Comparison of ENCODE assay signal across 25 cellular contexts in genomic region chr3:49403891-49404290, GRCh38. TPM values are rescaled to one million over a fixed set of nuclear protein-coding genes. Genes with fewer than 3 reads are reported as not detected.
DNase-seq lines count a peak whose midpoint lies in the region; ATAC-seq and TF ChIP-seq lines count a peak whose summit lies in the region.
"Had no signal": no experiment of that assay in that cellular context is flagged by ENCODE, and none has a peak within 500 bp of the region (broad histone marks: within the 10 kb centered on the region; RNA-seq: fewer than 3 reads in every experiment).

No MANE protein-coding gene starts in this region.

- peaks cover 42% of the 10 kb centered on the region for H3K4me1 Mint-ChIP-seq in T-helper 17 cell

- peak overlapping the region; percentile 6 for H3K27ac Mint-ChIP-seq in T-helper 17 cell

- ATAC-seq in Right ventricle myocardium superior (ENCODE audit: poor library complexity) = no peak
- no peak for ATAC-seq in Right ventricle myocardium inferior
- no peak for ATAC-seq in T-helper 17 cell
- no peak for ATAC-seq in gastrocnemius medialis
- ATAC-seq in HG03457 (IDR thresholded peaks at IDR 0.05; ENCODE audit: unreplicated experiment) = no peak
- ATAC-seq: HCT116, PC-3 had no signal

- intact Hi-C loops in Right ventricle myocardium superior (cut with DNase I) (no loop called here), Right ventricle myocardium inferior (cut with DNase I) (no loop called here), gastrocnemius medialis (cut with DNase I; ENCODE audit: low total_unique reads) (no loop called here)

- peaks cover 97% of the 10 kb centered on the region for H4K20me1 ChIP-seq in hepatocyte (ENCODE audit: insufficient read depth, poor library complexity, severe bottlenecking)

- H3K9me3 ChIP-seq in T-helper 17 cell (ENCODE audit: control insufficient read depth, low read length, poor library complexity, severe bottlenecking) (no peaks in the 10 kb centered on the region), hepatocyte (ENCODE audit: low read depth) (no peaks in the 10 kb centered on the region), gastrocnemius medialis (no peaks in the 10 kb centered on the region), tibial nerve (no peaks in the 10 kb centered on the region)
- H3K9me3 ChIP-seq: SJSA1 had no signal

- peaks cover 5% of the 10 kb centered on the region for H3K4me1 ChIP-seq in hepatocyte (ENCODE audit: insufficient read depth)
- peaks cover 73 to 82% of the 10 kb centered on the region in 2 donors for H3K4me1 ChIP-seq in gastrocnemius medialis
- H3K4me1 ChIP-seq in tibial nerve = peaks cover 0 to 96% (median 28%) of the 10 kb centered on the region in 4 donors

- no peak overlapping the region for H3K27ac ChIP-seq in hepatocyte
- H3K27ac ChIP-seq in gastrocnemius medialis = peak overlapping the region in 3 of 4 donors; percentile 7 to 96 (median 14)
- no peak overlapping the region for H3K27ac ChIP-seq in tibial nerve
- H3K27ac ChIP-seq: C4-2B, HL-60, SJSA1 had no signal

- no peaks in the 10 kb centered on the region for H3K36me3 Mint-ChIP-seq in T-helper 17 cell (ENCODE audit: low read depth)

- H3K36me3 ChIP-seq in hepatocyte (replicated peaks; ENCODE audit: insufficient read depth, low read depth) (no peaks in the 10 kb centered on the region), gastrocnemius medialis (no peaks in the 10 kb centered on the region), tibial nerve (peaks cover 0 to 16% (median 0%) of the 10 kb centered on the region in 3 donors)

- H3K79me2 ChIP-seq in hepatocyte = peaks cover 100% of the 10 kb centered on the region

- 99% methylated on average over 5 of the region's 5 CpGs for WGBS in hepatocyte (ENCODE audit: low lambda C conversion rate, missing lambda C conversion rate)
- 78 to 90% methylated on average over 5 of the region's 5 CpGs for WGBS in tibial nerve, 2 donors

- H3K27me3 ChIP-seq in hepatocyte = no peaks in the 10 kb centered on the region
- H3K27me3 ChIP-seq in gastrocnemius medialis = no peaks in the 10 kb centered on the region
- H3K27me3 ChIP-seq in tibial nerve = no peaks in the 10 kb centered on the region
- H3K27me3 ChIP-seq: SJSA1 had no signal

- no peak for TF ChIP-seq EP300 in tibial nerve (IDR thresholded peaks at IDR 0.05)

- in situ Hi-C loops in gastrocnemius medialis (cut with MboI; ENCODE audit: low sequenced_read_pairs in 4 of 4) = no loop called here

- H3K4me3 ChIP-seq in hepatocyte = no peak overlapping the region
- no peak overlapping the region for H3K4me3 ChIP-seq in gastrocnemius medialis
- H3K4me3 ChIP-seq in tibial nerve = no peak overlapping the region
- H3K4me3 ChIP-seq: SJSA1 had no signal

- no peaks in the 10 kb centered on the region for H3K27me3 Mint-ChIP-seq in T-helper 17 cell

- TF ChIP-seq CTCF in hepatocyte (IDR thresholded peaks at IDR 0.05; ENCODE audit: poor library complexity) (no peak), gastrocnemius medialis (IDR thresholded peaks at IDR 0.05 in 4 of 5, conservative IDR thresholded peaks at IDR 0.05 in 1 of 5) (no peak), tibial nerve (IDR thresholded peaks at IDR 0.05) (no peak)

- H3K4me3 Mint-ChIP-seq in T-helper 17 cell = no peak overlapping the region

- no peaks in the 10 kb centered on the region for H3K9me2 ChIP-seq in hepatocyte (replicated peaks; ENCODE audit: insufficient read depth)

- no peak for TF ChIP-seq POLR2A in gastrocnemius medialis (IDR thresholded peaks at IDR 0.05)
- TF ChIP-seq POLR2A in tibial nerve (IDR thresholded peaks at IDR 0.05) = no peak

- DNase-seq in Right ventricle myocardium superior = peak; percentile 15
- no peak for DNase-seq in Right ventricle myocardium inferior (ENCODE audit: missing footprints)
- no peak for DNase-seq in T-helper 17 cell
- DNase-seq in hepatocyte (ENCODE audit: low spot score) = no peak
- DNase-seq in gastrocnemius medialis = no peak
- DNase-seq in tibial nerve (ENCODE audit: low spot score in 2 of 2) = no peak
- no peak for DNase-seq in HT-29 (ENCODE audit: low spot score)
- DNase-seq: AML-193; DMS153; DND-41; Kasumi-1; NCI-H1105; NCI-H146; NCI-H2029; NCI-H446 treated with DMSO at 0.1 percent for 48 hours; NCI-H526; NCI-H82; NK-92 treated with Interleukin-12 subunit alpha and Interleukin-12 subunit beta, amount 100 ng/mL, for 24 hours; PC-3 had no signal

- no peak overlapping the region for H2AFZ ChIP-seq in hepatocyte

- H3K4me2 ChIP-seq in hepatocyte = peak overlapping the region; percentile 38

RNA-seq across cellular contexts. Expression of gene RHOA, which starts 7.9 kb away (rescaled TPM):
- 255 TPM for total RNA-seq in Right ventricle myocardium superior
- total RNA-seq in Right ventricle myocardium inferior = 285 TPM
- total RNA-seq in T-helper 17 cell = 100 to 1,000 TPM; 274 to 317 TPM
- total RNA-seq in hepatocyte = 434 and 527 TPM in 2 replicates
- 371 and 392 TPM in 2 replicates for polyA plus RNA-seq in hepatocyte
- 100 to 1,000 TPM; 244 to 411 (median 282) TPM for total RNA-seq in gastrocnemius medialis
- 100 to 1,000 TPM; 532 to 825 (median 698) TPM for total RNA-seq in tibial nerve
- total RNA-seq in HT-29 (2014; rRNA removed; shearing (Covaris generic)) = 199 and 229 TPM in 2 replicates

RNA-seq across cellular contexts. Expression of gene TCTA, which starts 8.3 kb away (rescaled TPM):
- total RNA-seq in Right ventricle myocardium superior = 13.4 TPM
- total RNA-seq in Right ventricle myocardium inferior = 17.1 TPM
- 10 to 100 TPM; 23.4 to 27.0 TPM for total RNA-seq in T-helper 17 cell
- total RNA-seq in hepatocyte = 20.9 and 24.5 TPM in 2 replicates
- 30.1 and 31.6 TPM in 2 replicates for polyA plus RNA-seq in hepatocyte
- total RNA-seq in gastrocnemius medialis = 10 to 100 TPM; 12.0 to 25.8 (median 15.1) TPM
- 10 to 100 TPM; 24.6 to 52.9 (median 30.1) TPM for total RNA-seq in tibial nerve
- 26.6 TPM in 2 replicates for total RNA-seq in HT-29 (2014; rRNA removed; shearing (Covaris generic))

RNA-seq across cellular contexts. Expression of gene AMT, which starts 18.4 kb away (rescaled TPM):
- total RNA-seq in Right ventricle myocardium superior = 32.2 TPM
- total RNA-seq in Right ventricle myocardium inferior = 20.5 TPM
- 1 to 10 TPM; 5.9 to 8.3 TPM for total RNA-seq in T-helper 17 cell
- 19.0 and 26.5 TPM in 2 replicates for total RNA-seq in hepatocyte
- 32.7 and 39.7 TPM in 2 replicates for polyA plus RNA-seq in hepatocyte
- total RNA-seq in gastrocnemius medialis = 1 to 10 TPM in 2 of 4 donors, under 1 TPM in 1, not detected in 1; 0.52 to 1.3 (median 1.1) TPM
- total RNA-seq in tibial nerve = 10 to 100 TPM in 2 of 4 donors, 1 to 10 TPM in 2; 7.0 to 20.8 (median 9.5) TPM
- total RNA-seq in HT-29 (2014; rRNA removed; shearing (Covaris generic)) = 0.97 and 3.9 TPM in 2 replicates
- total RNA-seq: H4 had no signal

RNA-seq across cellular contexts. Expression of gene NICN1, which starts 25.2 kb away (rescaled TPM):
- total RNA-seq in Right ventricle myocardium superior = 15.7 TPM
- 15.5 TPM for total RNA-seq in Right ventricle myocardium inferior
- total RNA-seq in T-helper 17 cell = 10 to 100 TPM; 17.5 to 18.5 TPM
- total RNA-seq in hepatocyte = 6.7 and 8.1 TPM in 2 replicates
- 10.4 and 14.0 TPM in 2 replicates for polyA plus RNA-seq in hepatocyte
- 1 to 10 TPM; 1.9 to 7.0 (median 3.8) TPM for total RNA-seq in gastrocnemius medialis
- total RNA-seq in tibial nerve = 10 to 100 TPM in 1 of 4 donors, 1 to 10 TPM in 2, not detected in 1; 2.1 to 14.7 (median 7.7) TPM
- total RNA-seq in HT-29 (2014; rRNA removed; shearing (Covaris generic)) = 2.5 and 8.2 TPM in 2 replicates

RNA-seq across cellular contexts. Expression of gene GPX1, which starts 45.7 kb away (rescaled TPM):
- total RNA-seq in Right ventricle myocardium superior = 117 TPM
- total RNA-seq in Right ventricle myocardium inferior = 136 TPM
- 100 to 1,000 TPM in 1 of 2 donors, 10 to 100 TPM in 1; 75.6 to 326 TPM for total RNA-seq in T-helper 17 cell
- total RNA-seq in hepatocyte = 186 and 205 TPM in 2 replicates
- 437 and 440 TPM in 2 replicates for polyA plus RNA-seq in hepatocyte
- 100 to 1,000 TPM in 3 of 4 donors, 10 to 100 TPM in 1; 75.2 to 157 (median 123) TPM for total RNA-seq in gastrocnemius medialis
- 100 to 1,000 TPM; 217 to 359 (median 310) TPM for total RNA-seq in tibial nerve
- 500 and 516 TPM in 2 replicates for total RNA-seq in HT-29 (2014; rRNA removed; shearing (Covaris generic))

Comparison
In these comparisons a context has a peak if more than half of its experiments do, and no peak if none do; other contexts are left out.
1. H3K27ac ChIP-seq: peak in gastrocnemius medialis (3 of 4); none in hepatocyte (single experiment) and tibial nerve (0 of 4).